In the genomic region with DNA sequence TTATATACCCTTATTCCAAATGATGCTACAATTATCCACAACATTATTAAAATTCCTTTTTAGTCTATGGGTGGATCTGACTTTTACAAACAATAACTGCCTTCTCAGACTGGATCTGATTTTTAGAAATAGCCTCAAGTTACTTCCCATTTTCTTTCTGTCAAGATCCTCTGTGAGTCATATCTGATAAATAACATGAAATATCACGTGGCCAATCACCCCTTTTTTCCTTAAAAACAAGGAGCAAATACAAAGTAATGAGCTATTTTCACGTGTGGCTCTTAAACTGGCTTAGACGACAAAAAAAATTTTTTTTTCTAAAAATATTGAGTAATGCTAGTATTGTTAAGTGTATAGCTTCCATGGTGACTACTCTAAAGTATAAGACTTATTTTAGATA, we compare ENCODE assay signal across 14 cellular contexts. TPM values are rescaled to one million over a fixed set of nuclear protein-coding genes. Genes with fewer than 3 reads are reported as not detected.
DNase-seq lines count a peak whose midpoint lies in the region; ATAC-seq and TF ChIP-seq lines count a peak whose summit lies in the region.
"Had no signal": no experiment of that assay in that cellular context is flagged by ENCODE, and none has a peak within 500 bp of the region (broad histone marks: within the 10 kb centered on the region; RNA-seq: fewer than 3 reads in every experiment).

No MANE protein-coding gene starts in this region.

- H3K9me3 ChIP-seq in CD4-positive, CD25-positive, alpha-beta regulatory T cell (ENCODE audit: control insufficient read depth in 2 of 2, low read length in 2 of 2), result no peaks in the 10 kb centered on the region
- no peaks in the 10 kb centered on the region for H3K9me3 ChIP-seq in Karpas-422 (ENCODE audit: low read length)
- no peaks in the 10 kb centered on the region for H3K9me3 ChIP-seq in effector memory CD4-positive, alpha-beta T cell (ENCODE audit: control insufficient read depth, low read length)

- H3K4me3 Mint-ChIP-seq in CD4-positive, CD25-positive, alpha-beta regulatory T cell, result peak overlapping the region; percentile 35 to 74 (median 40)
- H3K4me3 Mint-ChIP-seq in activated T-helper 17 cell treated with anti-CD3 and anti-CD28 coated beads, Interleukin-2, amount 50 U/mL, for 72 hours, result peak overlapping the region; percentile 49
- no peak overlapping the region for H3K4me3 Mint-ChIP-seq in mesothelial cell of epicardium
- H3K4me3 Mint-ChIP-seq: CD8-positive, alpha-beta T cell had no signal

- H3K27ac ChIP-seq in CD4-positive, CD25-positive, alpha-beta regulatory T cell (ENCODE audit: insufficient read depth, low read length, poor library complexity, severe bottlenecking), result no peak overlapping the region
- peak overlapping the region; percentile 95 for H3K27ac ChIP-seq in Karpas-422 (ENCODE audit: low read length)
- no peak overlapping the region for H3K27ac ChIP-seq in effector memory CD4-positive, alpha-beta T cell (ENCODE audit: insufficient read depth, low read length, poor library complexity, severe bottlenecking)

- no peaks in the 10 kb centered on the region for H3K27me3 ChIP-seq in CD4-positive, CD25-positive, alpha-beta regulatory T cell (ENCODE audit: control insufficient read depth, insufficient read depth, low read length)
- H3K27me3 ChIP-seq in Karpas-422 (ENCODE audit: low read length), result no peaks in the 10 kb centered on the region
- no peaks in the 10 kb centered on the region for H3K27me3 ChIP-seq in effector memory CD4-positive, alpha-beta T cell (replicated peaks; ENCODE audit: control insufficient read depth, insufficient read depth, low read length, poor library complexity, severe bottlenecking)
- H3K27me3 ChIP-seq: dorsolateral prefrontal cortex had no signal

- peak overlapping the region in 2 of 3 donors; percentile 47 to 61 for H3K27ac Mint-ChIP-seq in CD4-positive, CD25-positive, alpha-beta regulatory T cell
- peak overlapping the region; percentile 20 for H3K27ac Mint-ChIP-seq in activated T-helper 17 cell treated with anti-CD3 and anti-CD28 coated beads, Interleukin-2, amount 50 U/mL, for 72 hours
- peak overlapping the region; percentile 22 for H3K27ac Mint-ChIP-seq in mesothelial cell of epicardium
- H3K27ac Mint-ChIP-seq: CD8-positive, alpha-beta T cell had no signal

- no peaks in the 10 kb centered on the region for H3K9me3 Mint-ChIP-seq in CD4-positive, CD25-positive, alpha-beta regulatory T cell
- no peaks in the 10 kb centered on the region for H3K9me3 Mint-ChIP-seq in activated T-helper 17 cell treated with anti-CD3 and anti-CD28 coated beads, Interleukin-2, amount 50 U/mL, for 72 hours
- no peaks in the 10 kb centered on the region for H3K9me3 Mint-ChIP-seq in mesothelial cell of epicardium
- H3K9me3 Mint-ChIP-seq: CD8-positive, alpha-beta T cell had no signal

- no peaks in the 10 kb centered on the region for H3K9me2 ChIP-seq in Karpas-422 (replicated peaks; ENCODE audit: insufficient read depth, low read length)

- DNase-seq in CD4-positive, CD25-positive, alpha-beta regulatory T cell, result no peak
- DNase-seq in Karpas-422, result no peak
- no peak for DNase-seq in mesothelial cell of epicardium (ENCODE audit: low spot score in 2 of 2, unreplicated experiment in 2 of 2)
- DNase-seq in effector memory CD4-positive, alpha-beta T cell, result no peak
- no peak for DNase-seq in epidermal melanocyte (ENCODE audit: insufficient read length, low spot score)
- no peak for DNase-seq in HuH-7 (ENCODE audit: low spot score)
- DNase-seq in T1000 (lab: John Stamatoyannopoulos, UW), result no peak
- DNase-seq: activated CD8-positive, alpha-beta memory T cell treated with anti-CD3 and anti-CD28 coated beads for 24 hours; CD8-positive, alpha-beta T cell; dorsolateral prefrontal cortex; head of caudate nucleus; NCI-H1694 treated with DMSO at 0.1 percent for 48 hours had no signal

- H3K27me3 Mint-ChIP-seq in CD4-positive, CD25-positive, alpha-beta regulatory T cell, result no peaks in the 10 kb centered on the region
- H3K27me3 Mint-ChIP-seq in activated T-helper 17 cell treated with anti-CD3 and anti-CD28 coated beads, Interleukin-2, amount 50 U/mL, for 72 hours, result no peaks in the 10 kb centered on the region
- no peaks in the 10 kb centered on the region for H3K27me3 Mint-ChIP-seq in mesothelial cell of epicardium (ENCODE audit: low read depth)

- peaks cover 55 to 94% (median 80%) of the 10 kb centered on the region in 4 donors for H3K4me1 Mint-ChIP-seq in CD4-positive, CD25-positive, alpha-beta regulatory T cell
- H3K4me1 Mint-ChIP-seq in activated T-helper 17 cell treated with anti-CD3 and anti-CD28 coated beads, Interleukin-2, amount 50 U/mL, for 72 hours, result peaks cover 54% of the 10 kb centered on the region
- peaks cover 72% of the 10 kb centered on the region for H3K4me1 Mint-ChIP-seq in mesothelial cell of epicardium

- peaks cover 5% of the 10 kb centered on the region for H3K36me3 ChIP-seq in CD4-positive, CD25-positive, alpha-beta regulatory T cell (ENCODE audit: control insufficient read depth, insufficient read depth, low read length)
- H3K36me3 ChIP-seq in Karpas-422 (ENCODE audit: insufficient read depth, low read length), result peaks cover 91% of the 10 kb centered on the region
- no peaks in the 10 kb centered on the region for H3K36me3 ChIP-seq in effector memory CD4-positive, alpha-beta T cell (ENCODE audit: control insufficient read depth, insufficient read depth, low read length)

- TF ChIP-seq CTCF in mesothelial cell of epicardium (IDR thresholded peaks at IDR 0.05; ENCODE audit: unreplicated experiment), result no peak

- H3K4me1 ChIP-seq in CD4-positive, CD25-positive, alpha-beta regulatory T cell (ENCODE audit: control insufficient read depth, insufficient read depth, low read length, poor library complexity, severe bottlenecking), result peaks cover 83% of the 10 kb centered on the region
- H3K4me1 ChIP-seq in Karpas-422 (ENCODE audit: low read length), result peaks cover 100% of the 10 kb centered on the region
- peaks cover 6% of the 10 kb centered on the region for H3K4me1 ChIP-seq in effector memory CD4-positive, alpha-beta T cell (ENCODE audit: control insufficient read depth, insufficient read depth, low read length, poor library complexity, severe bottlenecking)

- peak overlapping the region; percentile 17 for H3K4me2 ChIP-seq in Karpas-422 (ENCODE audit: low read depth, low read length, poor library complexity, severe bottlenecking)

- no peak for ATAC-seq in CD4-positive, CD25-positive, alpha-beta regulatory T cell (ENCODE audit: low read depth in 2 of 2)
- no peak for ATAC-seq in activated T-helper 17 cell treated with anti-CD3 and anti-CD28 coated beads, Interleukin-2, amount 50 U/mL, for 72 hours (replicated peaks)
- ATAC-seq: CD8-positive, alpha-beta T cell had no signal

- H3K9ac ChIP-seq in Karpas-422 (ENCODE audit: low read length), result no peak overlapping the region

- peaks cover 15% of the 10 kb centered on the region for H3K36me3 Mint-ChIP-seq in CD4-positive, CD25-positive, alpha-beta regulatory T cell
- peaks cover 92% of the 10 kb centered on the region for H3K36me3 Mint-ChIP-seq in activated T-helper 17 cell treated with anti-CD3 and anti-CD28 coated beads, Interleukin-2, amount 50 U/mL, for 72 hours (ENCODE audit: low read depth)
- H3K36me3 Mint-ChIP-seq in mesothelial cell of epicardium, result no peaks in the 10 kb centered on the region

- H3K4me3 ChIP-seq in CD4-positive, CD25-positive, alpha-beta regulatory T cell (ENCODE audit: low read depth, low read length), result peak overlapping the region; percentile 49
- H3K4me3 ChIP-seq in Karpas-422 (ENCODE audit: low read length), result no peak overlapping the region
- H3K4me3 ChIP-seq in effector memory CD4-positive, alpha-beta T cell (ENCODE audit: insufficient read depth, low read depth, low read length, poor library complexity, severe bottlenecking), result no peak overlapping the region
- H3K4me3 ChIP-seq: dorsolateral prefrontal cortex, lung had no signal

- H3K79me2 ChIP-seq in Karpas-422 (ENCODE audit: low read length), result peaks cover 100% of the 10 kb centered on the region

- no peak overlapping the region for H2AFZ ChIP-seq in Karpas-422 (ENCODE audit: low read length)

- H4K20me1 ChIP-seq in Karpas-422 (ENCODE audit: insufficient read depth, low read depth, low read length), result peaks cover 16% of the 10 kb centered on the region; the same call in 1 of the 2 replicates

RNA-seq across cellular contexts. Expression of a gene that starts 6.7 kb away (rescaled TPM):
- total RNA-seq in CD4-positive, CD25-positive, alpha-beta regulatory T cell, result 405 TPM
- polyA plus RNA-seq in CD4-positive, CD25-positive, alpha-beta regulatory T cell, result 10 to 100 TPM; 32.9 to 39.8 (median 33.8) TPM
- 49.9 and 90.7 TPM in 2 replicates for total RNA-seq in Karpas-422 (2014; rRNA removed; shearing (Covaris generic); ENCODE audit: low replicate concordance)
- total RNA-seq in activated T-helper 17 cell treated with anti-CD3 and anti-CD28 coated beads, Interleukin-2, amount 50 U/mL, for 72 hours, result 10 to 100 TPM; 57.4 to 59.7 TPM
- total RNA-seq in mesothelial cell of epicardium, result 124 to 134 TPM (median 129 TPM) in 3 replicates
